Comparison of ENCODE assay signal across 12 cellular contexts in the genomic region with DNA sequence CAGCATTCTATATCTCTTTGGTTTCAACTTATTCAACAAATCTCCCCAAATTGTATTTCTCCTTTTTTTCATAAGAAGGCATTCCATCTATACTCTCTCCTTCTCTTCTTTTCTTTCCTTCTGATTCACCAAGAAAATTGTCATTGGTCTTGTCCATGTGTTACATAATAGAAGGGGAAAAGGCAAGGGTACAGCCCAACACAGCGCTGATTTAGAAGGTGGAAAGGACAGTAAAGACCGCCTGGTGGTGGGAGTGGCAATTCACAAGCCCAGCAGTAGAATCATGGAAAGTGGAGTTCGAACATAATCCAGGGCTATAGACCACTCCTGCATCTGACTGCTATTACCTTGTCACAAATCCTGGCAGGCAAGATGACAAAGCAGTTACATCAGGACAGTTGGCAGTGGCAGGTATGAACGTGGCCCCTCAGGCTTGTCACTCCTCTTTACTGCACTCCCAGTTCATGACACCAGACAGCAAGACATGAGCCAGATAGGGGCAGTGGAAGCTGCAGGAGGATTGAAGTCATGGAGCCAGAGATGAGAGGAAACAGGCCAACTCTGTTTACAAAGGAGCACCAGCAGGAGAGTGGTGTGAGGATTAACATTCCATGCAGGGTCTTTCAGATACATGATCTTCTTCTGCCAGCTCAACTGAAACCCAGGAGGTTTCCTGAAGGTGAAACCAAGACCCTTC. TPM values are rescaled to one million over a fixed set of nuclear protein-coding genes. Genes with fewer than 3 reads are reported as not detected.
A peak's percentile ranks its signal among the peaks of the same experiment; 100 is the strongest.
DNase-seq lines count a peak whose midpoint lies in the region; ATAC-seq, FAIRE-seq and TF ChIP-seq lines count a peak whose summit lies in the region.
"Had no signal": no experiment of that assay in that cellular context is flagged by ENCODE, and none has a peak within 500 bp of the region (broad histone marks: within the 10 kb centered on the region; RNA-seq: fewer than 3 reads in every experiment).

No MANE protein-coding gene starts in this region.

- ATAC-seq in HepG2 (no peak), right lobe of liver (no peak), GM21723 (IDR thresholded peaks at IDR 0.05; ENCODE audit: unreplicated experiment) (no peak)
- ATAC-seq: left colon had no signal

- POLR2A ChIA-PET in HepG2 (lab: Yijun Ruan, JAX) = interaction anchor here (0.8 to 3.8 kb wide), 2 partner anchors 8 to 54 kb away, joined by 3 to 19 read pairs; no protein-coding TSS in a partner anchor

- FAIRE-seq in HepG2 (lab: Jason Lieb, UNC) = peak; percentile 43
- no peak for FAIRE-seq in astrocyte (lab: Jason Lieb, UNC)

- no peak for TF ChIP-seq CTCF in HepG2 (CRISPR knock-in tag; IDR thresholded peaks at IDR 0.05)
- no peak for TF ChIP-seq CTCF in right lobe of liver (IDR thresholded peaks at IDR 0.05)
- TF ChIP-seq CTCF in astrocyte (IDR thresholded peaks at IDR 0.05; ENCODE audit: insufficient read depth, low read depth, low read length) = no peak
- no peak for TF ChIP-seq CTCF in type B pancreatic cell (conservative IDR thresholded peaks at IDR 0.05)

- DNase-seq in HepG2 (ENCODE audit: low spot score) (peak; percentile 46), right lobe of liver (no peak), astrocyte (ENCODE audit: low read depth) (no peak), type B pancreatic cell (ENCODE audit: extremely low spot score, unreplicated experiment) (no peak), DMS 273 treated with DMSO at 0.1 percent for 48 hours (lab: John Stamatoyannopoulos, UW) (no peak), NCI-H1694 treated with DMSO at 0.1 percent for 48 hours (lab: John Stamatoyannopoulos, UW) (no peak)
- DNase-seq: effector memory CD4-positive, alpha-beta T cell; left colon; NCI-H2081 had no signal

- H3K27me3 Mint-ChIP-seq in astrocyte (ENCODE audit: low read depth, unreplicated experiment) = no peaks in the 10 kb centered on the region
- peaks cover 9% of the 10 kb centered on the region for H3K27me3 Mint-ChIP-seq in type B pancreatic cell

- peaks cover 32% of the 10 kb centered on the region for H3K79me2 ChIP-seq in HepG2 (ENCODE audit: insufficient read depth, low read length)
- H3K79me2 ChIP-seq in astrocyte (ENCODE audit: insufficient read depth, low read length) = peaks cover 26% of the 10 kb centered on the region

- H3K9me3 ChIP-seq in HepG2 (ENCODE audit: low read length) (no peaks in the 10 kb centered on the region), right lobe of liver (no peaks in the 10 kb centered on the region), astrocyte (ENCODE audit: insufficient read depth, low read depth, low read length) (no peaks in the 10 kb centered on the region), muscle layer of colon (ENCODE audit: low read length) (no peaks in the 10 kb centered on the region)

- in situ Hi-C loops in HepG2 (cut with HindIII; ENCODE audit: extremely low pct_ligation_motif_present, low pct_unique_long_range_greater_than_20kb) = loop anchor here (5.0 to 10.0 kb wide), 4 partner anchors 60 to 510 kb away; no protein-coding TSS in a partner anchor

- peak overlapping the region; percentile 30 for H3K27ac ChIP-seq in HepG2 (ENCODE audit: extremely low read length, insufficient read depth, low read length)
- H3K27ac ChIP-seq in right lobe of liver = no peak overlapping the region
- no peak overlapping the region for H3K27ac ChIP-seq in astrocyte (ENCODE audit: low read depth, low read length)
- H3K27ac ChIP-seq in muscle layer of colon (ENCODE audit: low read depth, low read length) = peak overlapping the region; percentile 92
- H3K27ac ChIP-seq: KMS-11 had no signal

- TF ChIP-seq POLR2A in HepG2 (IDR thresholded peaks at IDR 0.05; ENCODE audit: insufficient read depth in 1 of 2, low read depth in 2 of 2, low read length in 2 of 2) = no peak
- TF ChIP-seq POLR2A in right lobe of liver (IDR thresholded peaks at IDR 0.05) = no peak

- H3K36me3 ChIP-seq in HepG2 (replicated peaks in 1 of 2; ENCODE audit: control insufficient read depth in 1 of 2, insufficient read depth in 2 of 2, low read length in 2 of 2) (no peaks in the 10 kb centered on the region; a peak in 2 of 5 replicates), right lobe of liver (no peaks in the 10 kb centered on the region), astrocyte (ENCODE audit: insufficient read depth, low read length) (no peaks in the 10 kb centered on the region), muscle layer of colon (ENCODE audit: insufficient read depth, low read length) (no peaks in the 10 kb centered on the region)

- H3K4me2 ChIP-seq in HepG2 (ENCODE audit: low read depth, low read length) (peak overlapping the region; percentile 89), astrocyte (ENCODE audit: low read length) (no peak overlapping the region)

- BruUV-seq in HepG2 (replicated peaks; lab: Mats Ljungman, UMichigan) = no TSS peak

- H3K27me3 ChIP-seq in HepG2 (ENCODE audit: control insufficient read depth in 1 of 2, insufficient read depth in 2 of 2, low read length in 2 of 2) (no peaks in the 10 kb centered on the region; a peak in 1 of 5 replicates), right lobe of liver (no peaks in the 10 kb centered on the region), astrocyte (ENCODE audit: insufficient read depth, low read length) (no peaks in the 10 kb centered on the region), muscle layer of colon (ENCODE audit: control insufficient read depth in 1 of 2, insufficient read depth in 2 of 2, low read length in 2 of 2) (no peaks in the 10 kb centered on the region)

- H3K9ac ChIP-seq in HepG2 (ENCODE audit: insufficient read depth, low read depth, low read length) (peak overlapping the region; percentile 62; the same call in 1 of the 2 replicates), astrocyte (ENCODE audit: low read length) (no peak overlapping the region), muscle layer of colon (ENCODE audit: low read length) (no peak overlapping the region)
- H3K9ac ChIP-seq: KMS-11 had no signal

- H4K20me1 ChIP-seq in HepG2 (ENCODE audit: insufficient read depth, low read length) (peaks cover 12% of the 10 kb centered on the region), astrocyte (ENCODE audit: insufficient read depth, low read length) (peaks cover 13% of the 10 kb centered on the region)

- CTCF ChIA-PET in HepG2 (lab: Yijun Ruan, JAX; ENCODE audit: low intra/inter-chr PET ratio, low total read pairs) = interaction anchor here (8.6 kb wide), 1 partner anchor 159 kb away, joined by 102 read pairs; no protein-coding TSS in a partner anchor

- intact Hi-C loops in HepG2 (cut with micrococcal nuclease; ENCODE audit: unreplicated experiment) (no loop called here), right lobe of liver (cut with DNase I) (loop anchor here (5.0 to 10.0 kb wide), 2 partner anchors 140 to 158 kb away; no protein-coding TSS in a partner anchor)

- 62% methylated on average over 4 of the region's 4 CpGs for WGBS in HepG2 (ENCODE audit: low lambda C conversion rate)
- 76% methylated on average over 4 of the region's 4 CpGs for WGBS in right lobe of liver (ENCODE audit: insufficient coverage, low coverage, low lambda C conversion rate, missing lambda C conversion rate)

- H3K4me3 Mint-ChIP-seq in astrocyte (ENCODE audit: unreplicated experiment) (peak overlapping the region; percentile 51), type B pancreatic cell (peak overlapping the region; percentile 93)

- no peak for TF ChIP-seq RAD21 in HepG2 (CRISPR knock-in tag; IDR thresholded peaks at IDR 0.05)

- H3K4me1 Mint-ChIP-seq in astrocyte (ENCODE audit: low read depth, unreplicated experiment) (peaks cover 18% of the 10 kb centered on the region), type B pancreatic cell (ENCODE audit: unreplicated experiment) (peaks cover 35% of the 10 kb centered on the region)

- no peak for TF ChIP-seq EP300 in HepG2 (IDR thresholded peaks at IDR 0.05; ENCODE audit: low read depth in 2 of 2, low read length in 2 of 2)
- 0 out of 2 replicates have a peak, but pooled peaks have one; percentile 28 for TF ChIP-seq EP300 in HepG2 (CRISPR knock-in tag; IDR thresholded peaks at IDR 0.05; ENCODE audit: borderline replicate concordance)

- H3K4me1 ChIP-seq in HepG2 (ENCODE audit: insufficient read depth, low read length) = peaks cover 64% of the 10 kb centered on the region
- peaks cover 0 to 14% (median 2%) of the 10 kb centered on the region in 4 donors for H3K4me1 ChIP-seq in right lobe of liver
- peaks cover 13% of the 10 kb centered on the region for H3K4me1 ChIP-seq in astrocyte (ENCODE audit: insufficient read depth, low read length)
- peaks cover 60% of the 10 kb centered on the region for H3K4me1 ChIP-seq in muscle layer of colon (ENCODE audit: insufficient read depth, low read length)

- H3K4me3 ChIP-seq in HepG2 (replicated peaks in 1 of 3; ENCODE audit: insufficient read depth in 1 of 3, low read depth in 2 of 3, low read length in 3 of 3) (peak overlapping the region in 1 of 3 experiments; percentile 100; a peak in 2 of 6 replicates), right lobe of liver (no peak overlapping the region), astrocyte (ENCODE audit: insufficient read depth, low read depth, low read length) (no peak overlapping the region), muscle layer of colon (ENCODE audit: low read depth in 1 of 2, low read length in 2 of 2) (no peak overlapping the region)

- no peaks in the 10 kb centered on the region for H3K9me3 Mint-ChIP-seq in astrocyte (ENCODE audit: unreplicated experiment)
- peaks cover 7% of the 10 kb centered on the region for H3K9me3 Mint-ChIP-seq in type B pancreatic cell

- H2AFZ ChIP-seq in HepG2 (ENCODE audit: low read length) = peak overlapping the region; percentile 42
- no peak overlapping the region for H2AFZ ChIP-seq in astrocyte (ENCODE audit: low read depth, low read length)

- no peaks in the 10 kb centered on the region for H3K36me3 Mint-ChIP-seq in astrocyte (ENCODE audit: low read depth, unreplicated experiment)
- H3K36me3 Mint-ChIP-seq in type B pancreatic cell = peaks cover 9% of the 10 kb centered on the region

- H3K27ac Mint-ChIP-seq in astrocyte (ENCODE audit: unreplicated experiment) = no peak overlapping the region
- peak overlapping the region; percentile 91 for H3K27ac Mint-ChIP-seq in type B pancreatic cell

RNA-seq across cellular contexts. Expression of a gene that starts 2.1 kb away (rescaled TPM):
- 24.7 and 28.2 TPM in 2 replicates for total RNA-seq in HepG2 (2016; rRNA removed; fragmentation: Illumina TruSeq; extraction: Trizol)
- 2.2 and 2.6 TPM in 2 replicates for total RNA-seq in HepG2 (2016; cell fraction: cytosol; rRNA removed; fragmentation: Illumina TruSeq; extraction: Trizol; ENCODE audit: low read depth)
- 18.9 and 27.7 TPM in 2 replicates for total RNA-seq in HepG2 (2016; cell fraction: insoluble cytoplasmic fraction; rRNA removed; fragmentation: Illumina TruSeq; extraction: Trizol)
- total RNA-seq in HepG2 (2016; cell fraction: membrane; rRNA removed; fragmentation: Illumina TruSeq; extraction: Trizol) = 8.2 and 8.6 TPM in 2 replicates
- total RNA-seq in HepG2 (2016; cell fraction: nucleus; rRNA removed; fragmentation: Illumina TruSeq; extraction: Trizol) = 61.9 and 64.1 TPM in 2 replicates
- polyA plus RNA-seq in HepG2 (2011; rRNA removed) = 47.1 and 49.6 TPM in 2 replicates
- polyA plus RNA-seq in HepG2 (2011; cell fraction: cytosol; rRNA removed) = 22.2 and 24.7 TPM in 2 replicates
- polyA plus RNA-seq in HepG2 (2011; cell fraction: nucleus; rRNA removed) = 144 and 150 TPM in 2 replicates
- 30.0 and 33.6 TPM in 2 replicates for polyA plus RNA-seq in HepG2 (2012)
- polyA plus RNA-seq in HepG2 (2016; cell fraction: cytosol; fragmentation: Illumina TruSeq; extraction: Trizol; ENCODE audit: low read depth) = 1.00 and 1.1 TPM in 2 replicates
- polyA plus RNA-seq in HepG2 (2016; cell fraction: insoluble cytoplasmic fraction; fragmentation: Illumina TruSeq; extraction: Trizol; ENCODE audit: low read depth) = 21.4 and 27.8 TPM in 2 replicates
- polyA plus RNA-seq in HepG2 (2016; cell fraction: membrane; fragmentation: Illumina TruSeq; extraction: Trizol; ENCODE audit: low read depth) = 3.4 and 4.2 TPM in 2 replicates
- polyA plus RNA-seq in HepG2 (2016; cell fraction: nucleus; fragmentation: Illumina TruSeq; extraction: Trizol; ENCODE audit: insufficient read depth, low read depth) = 121 and 138 TPM in 2 replicates
- 2.9 and 35.1 TPM in 2 replicates for polyA minus RNA-seq in HepG2 (2011; rRNA and poly(A)+ RNA removed; ENCODE audit: low replicate concordance)
- 30.0 and 32.5 TPM in 2 replicates for polyA minus RNA-seq in HepG2 (2011; cell fraction: cytosol; rRNA and poly(A)+ RNA removed)
- 52.7 and 61.8 TPM in 2 replicates for polyA minus RNA-seq in HepG2 (2011; cell fraction: nucleus; rRNA and poly(A)+ RNA removed)
- 10 to 100 TPM in 5 of 6 experiments, 1 to 10 TPM in 1; 8.3 to 38.1 (median 13.6) TPM for total RNA-seq in right lobe of liver
- 16.2 and 16.8 TPM in 2 replicates for total RNA-seq in astrocyte
- 15.2 and 54.4 TPM in 2 replicates for total RNA-seq in type B pancreatic cell (ENCODE audit: low replicate concordance)

Comparison
In these comparisons a context has a peak if more than half of its experiments do, and no peak if none do; other contexts are left out.
1. H3K27ac ChIP-seq: peak in HepG2 (single experiment) and muscle layer of colon (single experiment); none in right lobe of liver (0 of 3) and astrocyte (single experiment).